In the genomic region with DNA sequence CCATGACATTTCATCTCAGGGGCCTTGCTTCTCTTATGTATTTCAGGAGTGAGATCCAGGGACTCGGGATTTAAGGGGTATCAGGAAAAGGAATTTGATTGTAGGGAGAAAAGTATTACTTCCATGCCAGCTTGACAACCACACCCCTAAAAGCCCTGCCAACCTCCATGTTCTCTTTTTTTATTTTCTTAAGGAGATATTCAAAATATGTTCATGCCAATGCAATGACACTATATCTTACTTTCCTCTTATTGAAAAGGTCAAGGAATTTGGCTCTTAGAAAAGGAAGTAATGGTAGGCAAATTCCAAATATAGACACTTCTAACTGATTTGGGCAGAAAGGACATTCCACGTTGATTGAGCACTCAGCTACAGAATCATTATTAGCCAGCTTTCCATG, we compare ENCODE assay signal across 17 cellular contexts.
DNase-seq lines count a peak whose midpoint lies in the region; ATAC-seq and TF ChIP-seq lines count a peak whose summit lies in the region.
"Had no signal": no experiment of that assay in that cellular context is flagged by ENCODE, and none has a peak within 500 bp of the region (broad histone marks: within the 10 kb centered on the region; RNA-seq: fewer than 3 reads in every experiment).

No MANE protein-coding gene starts in this region.

- H3K79me2 ChIP-seq in smooth muscle cell (ENCODE audit: low read depth) = no peaks in the 10 kb centered on the region

- DNase-seq in HS-27A (ENCODE audit: low read depth) = peak; percentile 91
- DNase-seq in astrocyte of the spinal cord (ENCODE audit: low read depth, low spot score) = peak; percentile 17
- peak; percentile 21 to 55 for DNase-seq in foreskin fibroblast
- DNase-seq in smooth muscle cell (lab: John Stamatoyannopoulos, UW; ENCODE audit: unreplicated experiment) = no peak
- DNase-seq in NCI-H187 treated with DMSO at 0.1 percent for 48 hours (lab: John Stamatoyannopoulos, UW) = no peak
- no peak for DNase-seq in posterior cingulate gyrus
- DNase-seq: activated CD4-positive, CD25-positive, alpha-beta regulatory T cell treated with anti-CD3 and anti-CD28 coated beads, Interleukin-2, amount 50 U/mL, for 72 hours; BE2C; left cardiac atrium; NCI-H1436 treated with DMSO at 0.1 percent for 48 hours; NCI-H2171 treated with DMSO at 0.1 percent for 48 hours; NCI-H748 treated with DMSO at 0.1 percent for 48 hours; Right ventricle myocardium superior; small intestine had no signal

- ATAC-seq in gastroesophageal sphincter (no peak), GM21515 (IDR thresholded peaks at IDR 0.05; ENCODE audit: unreplicated experiment) (no peak)
- ATAC-seq: left cardiac atrium had no signal

- H4K20me1 ChIP-seq in smooth muscle cell (ENCODE audit: low read depth) = no peaks in the 10 kb centered on the region

- in situ Hi-C loops in astrocyte of the spinal cord (cut with HindIII; ENCODE audit: low sequenced_read_pairs) = no loop called here

- H3F3A ChIP-seq in smooth muscle cell (ENCODE audit: low read depth) = no peaks in the 10 kb centered on the region

- 85% methylated on average over 2 of the region's 2 CpGs for WGBS in smooth muscle cell (ENCODE audit: low lambda C conversion rate)
- 74 to 89% methylated on average over 1 to 2 of the region's 2 CpGs for WGBS in gastroesophageal sphincter (ENCODE audit: low coverage in 1 of 2), 2 donors

- H3K4me3 ChIP-seq in astrocyte of the spinal cord (ENCODE audit: low read depth, low read length) = no peak overlapping the region
- H3K4me3 ChIP-seq in foreskin fibroblast (ENCODE audit: low read depth in 1 of 2, low read length in 2 of 2) = no peak overlapping the region
- H3K4me3 ChIP-seq in smooth muscle cell = no peak overlapping the region
- H3K4me3 ChIP-seq in gastroesophageal sphincter = no peak overlapping the region

- H3K4me2 ChIP-seq in smooth muscle cell = peak overlapping the region; percentile 19

- H3K4me1 ChIP-seq in smooth muscle cell (ENCODE audit: low read depth) = no peaks in the 10 kb centered on the region
- no peaks in the 10 kb centered on the region for H3K4me1 ChIP-seq in gastroesophageal sphincter
- H3K4me1 ChIP-seq: BE2C had no signal

- no peak for TF ChIP-seq POLR2A in gastroesophageal sphincter (IDR thresholded peaks at IDR 0.05)

- H2AFZ ChIP-seq in smooth muscle cell (ENCODE audit: low read depth) = no peak overlapping the region

- intact Hi-C loops in posterior cingulate gyrus (cut with DNase I) = no loop called here

- H3K9me3 ChIP-seq in smooth muscle cell (replicated peaks; ENCODE audit: low read depth) (no peaks in the 10 kb centered on the region), gastroesophageal sphincter (peaks cover 0 to 7% (median 0%) of the 10 kb centered on the region in 3 donors)
- H3K9me3 ChIP-seq: BE2C had no signal

- TF ChIP-seq CTCF in astrocyte of the spinal cord (IDR thresholded peaks at IDR 0.05; ENCODE audit: low read depth, low read length) = no peak
- no peak for TF ChIP-seq CTCF in foreskin fibroblast (IDR thresholded peaks at IDR 0.05; ENCODE audit: low read depth, low read length)
- no peak for TF ChIP-seq CTCF in smooth muscle cell (IDR thresholded peaks at IDR 0.05; ENCODE audit: borderline replicate concordance, insufficient read depth, poor library complexity, severe bottlenecking)
- no peak for TF ChIP-seq CTCF in gastroesophageal sphincter (IDR thresholded peaks at IDR 0.05)

- no peak overlapping the region for H3K9ac ChIP-seq in smooth muscle cell (ENCODE audit: low read depth)

- H3K27ac ChIP-seq in smooth muscle cell (ENCODE audit: low read depth) (no peak overlapping the region), gastroesophageal sphincter (no peak overlapping the region)
- H3K27ac ChIP-seq: epithelial cell of prostate had no signal

- H3K36me3 ChIP-seq in smooth muscle cell (ENCODE audit: low read depth) (no peaks in the 10 kb centered on the region), gastroesophageal sphincter (no peaks in the 10 kb centered on the region)
- H3K36me3 ChIP-seq: BE2C had no signal

- no peak for TF ChIP-seq EP300 in gastroesophageal sphincter (IDR thresholded peaks at IDR 0.05)

- no peaks in the 10 kb centered on the region for H3K27me3 ChIP-seq in smooth muscle cell (ENCODE audit: low read depth)
- no peaks in the 10 kb centered on the region for H3K27me3 ChIP-seq in gastroesophageal sphincter
- H3K27me3 ChIP-seq: BE2C had no signal

Comparison
In these comparisons a context has a peak if more than half of its experiments do, and no peak if none do; other contexts are left out.
1. DNase-seq: peak in HS-27A (single experiment), astrocyte of the spinal cord (single experiment) and foreskin fibroblast (2 of 2); none in smooth muscle cell (single experiment), NCI-H187 treated with DMSO at 0.1 percent for 48 hours (single experiment) and posterior cingulate gyrus (0 of 10).